In the genomic region with DNA sequence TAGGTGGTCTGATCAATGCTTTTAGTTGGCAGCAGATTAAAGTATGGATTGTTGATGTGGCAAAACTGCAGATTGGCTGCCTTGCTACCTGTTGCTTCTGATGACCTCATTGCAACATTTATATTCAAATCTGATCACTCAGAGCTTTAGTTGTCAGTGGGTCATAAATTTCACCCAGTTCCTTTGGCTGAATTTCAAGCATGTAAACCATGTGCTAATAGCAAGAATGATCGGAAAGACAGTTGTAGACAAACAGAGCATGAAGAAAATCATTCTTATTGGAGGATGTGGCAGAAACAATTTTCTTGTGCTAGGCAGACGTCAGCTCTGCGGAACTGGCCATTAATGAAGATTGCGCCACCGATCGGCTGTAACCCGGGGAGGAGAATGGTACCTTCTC, we compare ENCODE assay signal across 6 cellular contexts.
"Had no signal": no experiment of that assay in that cellular context is flagged by ENCODE, and none has a peak within 500 bp of the region (broad histone marks: within the 10 kb centered on the region; RNA-seq: fewer than 3 reads in every experiment).

No MANE protein-coding gene starts in this region.

- ATAC-seq: GM23338 had no signal

- DNase-seq: H9, HCEC 1CT had no signal

- H2AFZ ChIP-seq: GM23338 had no signal

- H3K4me2 ChIP-seq: GM23338 had no signal

- FAIRE-seq: H1, H54, HTR-8/SVneo had no signal

- H3K4me3 ChIP-seq: GM23338 had no signal
